1 cellular context compared by ENCODE assay signal in the genomic region with DNA sequence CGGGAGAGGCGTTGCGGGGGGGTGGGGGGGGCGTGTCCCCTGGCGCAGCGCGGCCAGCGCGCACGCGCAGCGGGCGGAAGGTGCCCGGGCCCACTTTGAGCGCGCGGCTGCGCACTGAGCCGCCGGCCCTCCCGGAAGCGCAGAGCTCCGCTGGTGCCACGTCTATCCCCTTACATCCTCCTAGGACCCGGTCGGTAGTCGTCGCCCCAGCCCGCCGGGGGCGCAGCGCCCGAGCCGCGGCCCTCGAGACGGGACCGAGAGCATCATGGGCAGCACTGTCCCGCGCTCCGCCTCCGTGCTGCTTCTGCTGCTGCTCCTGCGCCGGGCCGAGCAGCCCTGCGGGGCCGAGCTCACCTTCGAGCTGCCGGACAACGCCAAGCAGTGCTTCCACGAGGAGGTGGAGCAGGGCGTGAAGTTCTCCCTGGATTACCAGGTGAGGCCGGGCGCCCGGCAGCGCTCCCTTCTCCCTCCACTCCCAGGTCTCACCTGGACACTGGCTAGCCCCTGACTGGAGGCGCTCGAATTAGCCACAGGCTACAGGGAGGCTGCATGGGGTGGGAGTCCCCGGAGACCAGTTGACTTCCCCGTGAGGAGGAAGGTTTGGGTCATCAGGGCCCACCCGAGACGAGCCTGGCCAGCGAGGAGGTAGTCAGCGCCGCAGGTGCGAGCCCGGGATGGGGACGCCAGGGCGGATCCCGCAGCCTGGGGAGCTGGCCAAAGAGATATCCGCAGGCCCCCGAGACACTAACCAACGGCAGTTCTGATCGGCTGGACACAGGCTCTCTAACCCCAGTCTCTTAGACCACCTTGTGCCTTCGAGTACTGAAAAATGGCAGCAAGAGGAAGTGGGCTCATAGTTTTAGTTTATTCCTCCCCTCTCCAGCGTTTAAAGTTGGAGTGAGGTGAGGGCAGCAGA.
A peak's percentile ranks its signal among the peaks of the same experiment; 100 is the strongest.
TF ChIP-seq lines count a peak whose summit lies in the region.

A gene (plus strand): TSS at position 128 of the 916 bp plus-strand sequence. CDS start 138 bp downstream, at position 266.

TF ChIP-seq in neural cell, 6 proteins besides CTCF, POLR2A, EP300 and RAD21 (continued from another document):
- TF ChIP-seq, protein P1, sequence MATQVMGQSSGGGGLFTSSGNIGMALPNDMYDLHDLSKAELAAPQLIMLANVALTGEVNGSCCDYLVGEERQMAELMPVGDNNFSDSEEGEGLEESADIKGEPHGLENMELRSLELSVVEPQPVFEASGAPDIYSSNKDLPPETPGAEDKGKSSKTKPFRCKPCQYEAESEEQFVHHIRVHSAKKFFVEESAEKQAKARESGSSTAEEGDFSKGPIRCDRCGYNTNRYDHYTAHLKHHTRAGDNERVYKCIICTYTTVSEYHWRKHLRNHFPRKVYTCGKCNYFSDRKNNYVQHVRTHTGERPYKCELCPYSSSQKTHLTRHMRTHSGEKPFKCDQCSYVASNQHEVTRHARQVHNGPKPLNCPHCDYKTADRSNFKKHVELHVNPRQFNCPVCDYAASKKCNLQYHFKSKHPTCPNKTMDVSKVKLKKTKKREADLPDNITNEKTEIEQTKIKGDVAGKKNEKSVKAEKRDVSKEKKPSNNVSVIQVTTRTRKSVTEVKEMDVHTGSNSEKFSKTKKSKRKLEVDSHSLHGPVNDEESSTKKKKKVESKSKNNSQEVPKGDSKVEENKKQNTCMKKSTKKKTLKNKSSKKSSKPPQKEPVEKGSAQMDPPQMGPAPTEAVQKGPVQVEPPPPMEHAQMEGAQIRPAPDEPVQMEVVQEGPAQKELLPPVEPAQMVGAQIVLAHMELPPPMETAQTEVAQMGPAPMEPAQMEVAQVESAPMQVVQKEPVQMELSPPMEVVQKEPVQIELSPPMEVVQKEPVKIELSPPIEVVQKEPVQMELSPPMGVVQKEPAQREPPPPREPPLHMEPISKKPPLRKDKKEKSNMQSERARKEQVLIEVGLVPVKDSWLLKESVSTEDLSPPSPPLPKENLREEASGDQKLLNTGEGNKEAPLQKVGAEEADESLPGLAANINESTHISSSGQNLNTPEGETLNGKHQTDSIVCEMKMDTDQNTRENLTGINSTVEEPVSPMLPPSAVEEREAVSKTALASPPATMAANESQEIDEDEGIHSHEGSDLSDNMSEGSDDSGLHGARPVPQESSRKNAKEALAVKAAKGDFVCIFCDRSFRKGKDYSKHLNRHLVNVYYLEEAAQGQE (IDR thresholded peaks at IDR 0.05; ENCODE audit: borderline replicate concordance) = peak; percentile 34
- TF ChIP-seq MXI1 (conservative IDR thresholded peaks at IDR 0.05; ENCODE audit: poor library complexity, severe bottlenecking) (peak; percentile 96), SMC3 (conservative IDR thresholded peaks at IDR 0.05; ENCODE audit: poor library complexity) (peak; percentile 64), EZH2 (IDR thresholded peaks at IDR 0.05; ENCODE audit: borderline replicate concordance, insufficient read depth, low read length, poor library complexity, severe bottlenecking) (no peak)
